ENCODE assay signal across 17 cellular contexts in genomic region chr9:108257387-108257786, GRCh38.
DNase-seq lines count a peak whose midpoint lies in the region; TF ChIP-seq lines count a peak whose summit lies in the region.
"Had no signal": no experiment of that assay in that cellular context is flagged by ENCODE, and none has a peak within 500 bp of the region (broad histone marks: within the 10 kb centered on the region; RNA-seq: fewer than 3 reads in every experiment).

No MANE protein-coding gene starts in this region.

- H3K4me3 ChIP-seq in GM23248 (no peak overlapping the region), foreskin fibroblast (ENCODE audit: low read depth in 1 of 2, low read length in 2 of 2) (no peak overlapping the region), SK-N-SH (ENCODE audit: low read depth in 2 of 2, low read length in 1 of 2) (no peak overlapping the region)
- H3K4me3 ChIP-seq: MG63, Peyer's patch had no signal

- in situ Hi-C loops in GM23248 (cut with MboI): no loop called here

- DNase-seq in COR-L47 (lab: John Stamatoyannopoulos, UW) (peak; percentile 27), GM23248 (peak; percentile 51), NCI-H69 (lab: John Stamatoyannopoulos, UW) (peak; percentile 71), foreskin fibroblast (peak; percentile 36 to 72), ecto neural progenitor cell (ENCODE audit: low spot score) (no peak), EL (no peak), SK-N-SH (no peak)
- no peak for DNase-seq in activated CD4-positive, alpha-beta T cell treated with anti-CD3 and anti-CD28 coated beads for 1 hour
- DNase-seq: CD4-positive, CD25-positive, alpha-beta regulatory T cell; H9; Karpas-422; MG63; NCI-H1092; NCI-H187; NCI-H345; NCI-H82; Peyer's patch had no signal

- 15 to 23% methylated on average over 5 of the region's 5 CpGs for whole genome bisulfite sequencing in GM23248 (ENCODE audit: low coverage in 1 of 2, low lambda C conversion rate in 2 of 2, missing lambda C conversion rate in 2 of 2), 2 experiments
- WGBS in SK-N-SH (ENCODE audit: low lambda C conversion rate): 30% methylated on average over 5 of the region's 5 CpGs

- no peaks in the 10 kb centered on the region for H3K9me2 ChIP-seq in GM23248 (ENCODE audit: insufficient read depth)
- H3K9me2 ChIP-seq in SK-N-SH: no peaks in the 10 kb centered on the region

- H3K9ac ChIP-seq in GM23248: no peak overlapping the region
- no peak overlapping the region for H3K9ac ChIP-seq in SK-N-SH

- H3K9me3 ChIP-seq in GM23248 (ENCODE audit: low read depth) (no peaks in the 10 kb centered on the region), SK-N-SH (no peaks in the 10 kb centered on the region)
- H3K9me3 ChIP-seq: MG63, Peyer's patch had no signal

- peaks cover 15% of the 10 kb centered on the region; the same call in 1 of the 2 replicates for H3F3A ChIP-seq in GM23248 (ENCODE audit: insufficient read depth)
- H3F3A ChIP-seq in SK-N-SH (replicated peaks; ENCODE audit: insufficient read depth): no peaks in the 10 kb centered on the region

- no peak overlapping the region for H3K27ac ChIP-seq in GM23248
- no peak overlapping the region for H3K27ac ChIP-seq in SK-N-SH (ENCODE audit: low read depth in 2 of 2, low read length in 1 of 2)
- H3K27ac ChIP-seq: Peyer's patch had no signal

- TF ChIP-seq CTCF in foreskin fibroblast (IDR thresholded peaks at IDR 0.05; ENCODE audit: low read depth, low read length) (no peak), SK-N-SH (IDR thresholded peaks at IDR 0.05) (no peak)

- no peaks in the 10 kb centered on the region for H3K27me3 ChIP-seq in GM23248 (replicated peaks; ENCODE audit: insufficient read depth)
- H3K27me3 ChIP-seq in SK-N-SH (ENCODE audit: insufficient read depth): no peaks in the 10 kb centered on the region; the same call in 1 of the 2 replicates
- H3K27me3 ChIP-seq: MG63, Peyer's patch had no signal

- H4K20me1 ChIP-seq in GM23248 (ENCODE audit: insufficient read depth) (no peaks in the 10 kb centered on the region), SK-N-SH (ENCODE audit: insufficient read depth) (no peaks in the 10 kb centered on the region)

- no peak for TF ChIP-seq RAD21 in SK-N-SH (IDR thresholded peaks at IDR 0.05; ENCODE audit: low read length)

- H3K36me3 ChIP-seq in GM23248 (ENCODE audit: low read depth): no peaks in the 10 kb centered on the region
- H3K36me3 ChIP-seq in SK-N-SH (replicated peaks in 1 of 2; ENCODE audit: control insufficient read depth in 1 of 2, insufficient read depth in 2 of 2, low read length in 1 of 2): no peaks in the 10 kb centered on the region
- H3K36me3 ChIP-seq: MG63, Peyer's patch had no signal

- no peak for TF ChIP-seq EP300 in SK-N-SH (IDR thresholded peaks at IDR 0.05; ENCODE audit: borderline replicate concordance in 1 of 2, low read depth in 1 of 2, low read length in 1 of 2)

- CTCF ChIA-PET in SK-N-SH (lab: Yijun Ruan, JAX): no interaction called here

- H3K4me1 ChIP-seq in GM23248 (ENCODE audit: insufficient read depth): peaks cover 9% of the 10 kb centered on the region
- H3K4me1 ChIP-seq in SK-N-SH (ENCODE audit: control insufficient read depth in 1 of 2, insufficient read depth in 2 of 2, low read depth in 1 of 2, low read length in 1 of 2): no peaks in the 10 kb centered on the region
- H3K4me1 ChIP-seq: Peyer's patch had no signal

- H3K4me2 ChIP-seq in GM23248 (ENCODE audit: unreplicated experiment) (no peak overlapping the region), SK-N-SH (no peak overlapping the region)

- POLR2A ChIA-PET in SK-N-SH (lab: Yijun Ruan, JAX): no interaction called here

- H2AFZ ChIP-seq in GM23248: 0 out of 2 replicates have a peak overlapping the region, but pooled peaks have one; percentile 27
- H2AFZ ChIP-seq in SK-N-SH (ENCODE audit: low read depth): no peak overlapping the region

- H3K79me2 ChIP-seq in GM23248 (ENCODE audit: insufficient read depth): no peaks in the 10 kb centered on the region
- H3K79me2 ChIP-seq in SK-N-SH (ENCODE audit: insufficient read depth): no peaks in the 10 kb centered on the region

TF ChIP-seq in SK-N-SH, 30 proteins besides CTCF, POLR2A, EP300 and RAD21:
- TF ChIP-seq, protein P1, sequence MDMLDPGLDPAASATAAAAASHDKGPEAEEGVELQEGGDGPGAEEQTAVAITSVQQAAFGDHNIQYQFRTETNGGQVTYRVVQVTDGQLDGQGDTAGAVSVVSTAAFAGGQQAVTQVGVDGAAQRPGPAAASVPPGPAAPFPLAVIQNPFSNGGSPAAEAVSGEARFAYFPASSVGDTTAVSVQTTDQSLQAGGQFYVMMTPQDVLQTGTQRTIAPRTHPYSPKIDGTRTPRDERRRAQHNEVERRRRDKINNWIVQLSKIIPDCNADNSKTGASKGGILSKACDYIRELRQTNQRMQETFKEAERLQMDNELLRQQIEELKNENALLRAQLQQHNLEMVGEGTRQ (IDR thresholded peaks at IDR 0.05; ENCODE audit: borderline replicate concordance, low read depth, low read length): no peak
- TF ChIP-seq SIN3A (IDR thresholded peaks at IDR 0.05; ENCODE audit: borderline replicate concordance, low read depth, low read length) (no peak), POLR2AphosphoS5 (IDR thresholded peaks at IDR 0.05; ENCODE audit: low read depth, low read length) (no peak), ELF1 (IDR thresholded peaks at IDR 0.05) (no peak), EZH2phosphoT487 (IDR thresholded peaks at IDR 0.05; ENCODE audit: borderline replicate concordance, low read depth) (no peak), TEAD4 (IDR thresholded peaks at IDR 0.05; ENCODE audit: borderline replicate concordance, insufficient read depth) (no peak)

Comparison
In these comparisons a context has a peak if more than half of its experiments do, and no peak if none do; other contexts are left out.
1. DNase-seq: peak in COR-L47 (single experiment), GM23248 (single experiment), NCI-H69 (single experiment) and foreskin fibroblast (2 of 2); none in ecto neural progenitor cell (single experiment), EL (single experiment), activated CD4-positive, alpha-beta T cell treated with anti-CD3 and anti-CD28 coated beads for 1 hour (single experiment) and SK-N-SH (single experiment).